In genomic region chr22:35542157-35542971, GRCh38 we compare ENCODE assay signal across 1 cellular context.
TF ChIP-seq lines count a peak whose summit lies in the region.

No MANE protein-coding gene starts in this region.

TF ChIP-seq in HEK293, 187 proteins besides CTCF, POLR2A, EP300 and RAD21 (continued from another document):
- TF ChIP-seq ZBTB49 (tag by site-specific recombination; IDR thresholded peaks at IDR 0.05; ENCODE audit: low read depth) = no peak
- TF ChIP-seq ZSCAN16 (tag by site-specific recombination; IDR thresholded peaks at IDR 0.05) = no peak
